In the genomic region with DNA sequence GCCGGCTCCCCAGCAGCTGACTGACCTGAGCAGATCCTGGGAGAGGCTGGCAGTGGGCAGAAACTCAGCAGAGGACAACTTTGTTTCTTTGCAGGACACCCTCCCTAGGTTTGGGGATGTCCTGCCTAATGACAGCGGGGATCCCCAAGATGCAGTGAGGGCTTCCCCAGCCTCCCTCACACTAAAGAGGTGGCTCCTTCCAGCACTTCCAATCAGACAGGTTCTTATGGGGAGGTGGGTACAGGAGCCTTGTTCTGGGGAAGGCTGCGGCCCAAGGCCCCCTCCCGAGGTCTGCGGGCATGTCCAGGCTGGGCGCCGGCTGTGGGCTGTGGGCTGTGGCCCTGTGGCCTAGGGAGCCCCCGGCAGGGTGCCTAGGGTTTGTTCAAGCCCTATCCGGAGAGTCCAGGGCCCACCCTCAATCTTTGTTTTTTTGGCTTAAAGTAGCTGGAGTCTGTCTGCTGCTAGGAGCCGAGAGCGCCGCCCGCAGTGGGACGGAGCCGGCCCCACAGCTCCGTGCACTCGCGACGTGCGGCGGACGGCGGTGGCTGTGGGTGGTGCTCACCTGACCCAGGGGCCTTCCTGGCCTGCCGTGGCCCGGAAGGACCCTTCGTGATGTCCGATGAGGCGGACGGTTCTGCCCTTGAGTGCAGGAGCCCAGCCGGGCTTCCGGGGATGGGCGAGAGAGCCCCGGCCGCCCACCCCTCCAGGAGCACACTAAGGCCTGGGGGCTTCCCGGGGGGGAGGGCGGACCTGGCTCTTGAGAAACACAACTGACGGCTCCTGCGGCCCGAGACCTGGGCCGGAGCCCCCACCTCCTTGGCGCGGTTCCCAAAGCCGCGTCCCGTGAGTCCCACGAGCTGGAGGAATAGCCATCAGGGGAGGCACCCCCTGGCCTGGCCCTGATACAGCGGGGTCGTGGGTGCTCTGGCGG, we compare ENCODE assay signal across 1 cellular context.
TF ChIP-seq lines count a peak whose summit lies in the region.

No MANE protein-coding gene starts in this region.

TF ChIP-seq in GM23338, 12 proteins besides CTCF, POLR2A, EP300 and RAD21:
- TF ChIP-seq, protein P1, sequence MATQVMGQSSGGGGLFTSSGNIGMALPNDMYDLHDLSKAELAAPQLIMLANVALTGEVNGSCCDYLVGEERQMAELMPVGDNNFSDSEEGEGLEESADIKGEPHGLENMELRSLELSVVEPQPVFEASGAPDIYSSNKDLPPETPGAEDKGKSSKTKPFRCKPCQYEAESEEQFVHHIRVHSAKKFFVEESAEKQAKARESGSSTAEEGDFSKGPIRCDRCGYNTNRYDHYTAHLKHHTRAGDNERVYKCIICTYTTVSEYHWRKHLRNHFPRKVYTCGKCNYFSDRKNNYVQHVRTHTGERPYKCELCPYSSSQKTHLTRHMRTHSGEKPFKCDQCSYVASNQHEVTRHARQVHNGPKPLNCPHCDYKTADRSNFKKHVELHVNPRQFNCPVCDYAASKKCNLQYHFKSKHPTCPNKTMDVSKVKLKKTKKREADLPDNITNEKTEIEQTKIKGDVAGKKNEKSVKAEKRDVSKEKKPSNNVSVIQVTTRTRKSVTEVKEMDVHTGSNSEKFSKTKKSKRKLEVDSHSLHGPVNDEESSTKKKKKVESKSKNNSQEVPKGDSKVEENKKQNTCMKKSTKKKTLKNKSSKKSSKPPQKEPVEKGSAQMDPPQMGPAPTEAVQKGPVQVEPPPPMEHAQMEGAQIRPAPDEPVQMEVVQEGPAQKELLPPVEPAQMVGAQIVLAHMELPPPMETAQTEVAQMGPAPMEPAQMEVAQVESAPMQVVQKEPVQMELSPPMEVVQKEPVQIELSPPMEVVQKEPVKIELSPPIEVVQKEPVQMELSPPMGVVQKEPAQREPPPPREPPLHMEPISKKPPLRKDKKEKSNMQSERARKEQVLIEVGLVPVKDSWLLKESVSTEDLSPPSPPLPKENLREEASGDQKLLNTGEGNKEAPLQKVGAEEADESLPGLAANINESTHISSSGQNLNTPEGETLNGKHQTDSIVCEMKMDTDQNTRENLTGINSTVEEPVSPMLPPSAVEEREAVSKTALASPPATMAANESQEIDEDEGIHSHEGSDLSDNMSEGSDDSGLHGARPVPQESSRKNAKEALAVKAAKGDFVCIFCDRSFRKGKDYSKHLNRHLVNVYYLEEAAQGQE (IDR thresholded peaks at IDR 0.05; ENCODE audit: unreplicated experiment), result no peak
- TF ChIP-seq, protein P2, sequence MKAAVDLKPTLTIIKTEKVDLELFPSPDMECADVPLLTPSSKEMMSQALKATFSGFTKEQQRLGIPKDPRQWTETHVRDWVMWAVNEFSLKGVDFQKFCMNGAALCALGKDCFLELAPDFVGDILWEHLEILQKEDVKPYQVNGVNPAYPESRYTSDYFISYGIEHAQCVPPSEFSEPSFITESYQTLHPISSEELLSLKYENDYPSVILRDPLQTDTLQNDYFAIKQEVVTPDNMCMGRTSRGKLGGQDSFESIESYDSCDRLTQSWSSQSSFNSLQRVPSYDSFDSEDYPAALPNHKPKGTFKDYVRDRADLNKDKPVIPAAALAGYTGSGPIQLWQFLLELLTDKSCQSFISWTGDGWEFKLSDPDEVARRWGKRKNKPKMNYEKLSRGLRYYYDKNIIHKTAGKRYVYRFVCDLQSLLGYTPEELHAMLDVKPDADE (IDR thresholded peaks at IDR 0.05), result no peak
- TF ChIP-seq STAT1 (IDR thresholded peaks at IDR 0.05; ENCODE audit: unreplicated experiment) (no peak), ZNF114 (CRISPR knock-in tag; IDR thresholded peaks at IDR 0.05) (no peak), POLR2AphosphoS5 (IDR thresholded peaks at IDR 0.05; ENCODE audit: low read depth) (no peak), CREB1 (CRISPR knock-in tag; IDR thresholded peaks at IDR 0.05; ENCODE audit: low read depth) (no peak), NANOG (IDR thresholded peaks at IDR 0.05; ENCODE audit: borderline replicate concordance) (no peak), ZNF331 (CRISPR knock-in tag; IDR thresholded peaks at IDR 0.05; ENCODE audit: low read depth) (no peak), EZH2 (IDR thresholded peaks at IDR 0.05; ENCODE audit: low read depth, unreplicated experiment) (no peak), EZH2phosphoT487 (IDR thresholded peaks at IDR 0.05; ENCODE audit: unreplicated experiment) (no peak), JUNB (IDR thresholded peaks at IDR 0.05; ENCODE audit: unreplicated experiment) (no peak)
- TF ChIP-seq, protein P3, sequence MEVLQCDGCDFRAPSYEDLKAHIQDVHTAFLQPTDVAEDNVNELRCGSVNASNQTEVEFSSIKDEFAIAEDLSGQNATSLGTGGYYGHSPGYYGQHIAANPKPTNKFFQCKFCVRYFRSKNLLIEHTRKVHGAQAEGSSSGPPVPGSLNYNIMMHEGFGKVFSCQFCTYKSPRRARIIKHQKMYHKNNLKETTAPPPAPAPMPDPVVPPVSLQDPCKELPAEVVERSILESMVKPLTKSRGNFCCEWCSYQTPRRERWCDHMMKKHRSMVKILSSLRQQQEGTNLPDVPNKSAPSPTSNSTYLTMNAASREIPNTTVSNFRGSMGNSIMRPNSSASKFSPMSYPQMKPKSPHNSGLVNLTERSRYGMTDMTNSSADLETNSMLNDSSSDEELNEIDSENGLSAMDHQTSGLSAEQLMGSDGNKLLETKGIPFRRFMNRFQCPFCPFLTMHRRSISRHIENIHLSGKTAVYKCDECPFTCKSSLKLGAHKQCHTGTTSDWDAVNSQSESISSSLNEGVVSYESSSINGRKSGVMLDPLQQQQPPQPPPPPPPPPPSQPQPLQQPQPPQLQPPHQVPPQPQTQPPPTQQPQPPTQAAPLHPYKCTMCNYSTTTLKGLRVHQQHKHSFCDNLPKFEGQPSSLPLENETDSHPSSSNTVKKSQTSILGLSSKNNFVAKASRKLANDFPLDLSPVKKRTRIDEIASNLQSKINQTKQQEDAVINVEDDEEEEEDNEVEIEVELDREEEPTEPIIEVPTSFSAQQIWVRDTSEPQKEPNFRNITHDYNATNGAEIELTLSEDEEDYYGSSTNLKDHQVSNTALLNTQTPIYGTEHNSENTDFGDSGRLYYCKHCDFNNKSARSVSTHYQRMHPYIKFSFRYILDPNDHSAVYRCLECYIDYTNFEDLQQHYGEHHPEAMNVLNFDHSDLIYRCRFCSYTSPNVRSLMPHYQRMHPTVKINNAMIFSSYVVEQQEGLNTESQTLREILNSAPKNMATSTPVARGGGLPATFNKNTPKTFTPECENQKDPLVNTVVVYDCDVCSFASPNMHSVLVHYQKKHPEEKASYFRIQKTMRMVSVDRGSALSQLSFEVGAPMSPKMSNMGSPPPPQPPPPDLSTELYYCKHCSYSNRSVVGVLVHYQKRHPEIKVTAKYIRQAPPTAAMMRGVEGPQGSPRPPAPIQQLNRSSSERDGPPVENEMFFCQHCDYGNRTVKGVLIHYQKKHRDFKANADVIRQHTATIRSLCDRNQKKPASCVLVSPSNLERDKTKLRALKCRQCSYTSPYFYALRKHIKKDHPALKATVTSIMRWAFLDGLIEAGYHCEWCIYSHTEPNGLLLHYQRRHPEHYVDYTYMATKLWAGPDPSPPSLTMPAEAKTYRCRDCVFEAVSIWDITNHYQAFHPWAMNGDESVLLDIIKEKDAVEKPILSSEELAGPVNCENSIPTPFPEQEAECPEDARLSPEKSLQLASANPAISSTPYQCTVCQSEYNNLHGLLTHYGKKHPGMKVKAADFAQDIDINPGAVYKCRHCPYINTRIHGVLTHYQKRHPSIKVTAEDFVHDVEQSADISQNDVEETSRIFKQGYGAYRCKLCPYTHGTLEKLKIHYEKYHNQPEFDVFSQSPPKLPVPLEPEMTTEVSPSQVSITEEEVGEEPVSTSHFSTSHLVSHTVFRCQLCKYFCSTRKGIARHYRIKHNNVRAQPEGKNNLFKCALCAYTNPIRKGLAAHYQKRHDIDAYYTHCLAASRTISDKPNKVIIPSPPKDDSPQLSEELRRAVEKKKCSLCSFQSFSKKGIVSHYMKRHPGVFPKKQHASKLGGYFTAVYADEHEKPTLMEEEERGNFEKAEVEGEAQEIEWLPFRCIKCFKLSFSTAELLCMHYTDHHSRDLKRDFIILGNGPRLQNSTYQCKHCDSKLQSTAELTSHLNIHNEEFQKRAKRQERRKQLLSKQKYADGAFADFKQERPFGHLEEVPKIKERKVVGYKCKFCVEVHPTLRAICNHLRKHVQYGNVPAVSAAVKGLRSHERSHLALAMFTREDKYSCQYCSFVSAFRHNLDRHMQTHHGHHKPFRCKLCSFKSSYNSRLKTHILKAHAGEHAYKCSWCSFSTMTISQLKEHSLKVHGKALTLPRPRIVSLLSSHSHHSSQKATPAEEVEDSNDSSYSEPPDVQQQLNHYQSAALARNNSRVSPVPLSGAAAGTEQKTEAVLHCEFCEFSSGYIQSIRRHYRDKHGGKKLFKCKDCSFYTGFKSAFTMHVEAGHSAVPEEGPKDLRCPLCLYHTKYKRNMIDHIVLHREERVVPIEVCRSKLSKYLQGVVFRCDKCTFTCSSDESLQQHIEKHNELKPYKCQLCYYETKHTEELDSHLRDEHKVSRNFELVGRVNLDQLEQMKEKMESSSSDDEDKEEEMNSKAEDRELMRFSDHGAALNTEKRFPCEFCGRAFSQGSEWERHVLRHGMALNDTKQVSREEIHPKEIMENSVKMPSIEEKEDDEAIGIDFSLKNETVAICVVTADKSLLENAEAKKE (CRISPR knock-in tag; IDR thresholded peaks at IDR 0.05), result no peak
